In the genomic region with DNA sequence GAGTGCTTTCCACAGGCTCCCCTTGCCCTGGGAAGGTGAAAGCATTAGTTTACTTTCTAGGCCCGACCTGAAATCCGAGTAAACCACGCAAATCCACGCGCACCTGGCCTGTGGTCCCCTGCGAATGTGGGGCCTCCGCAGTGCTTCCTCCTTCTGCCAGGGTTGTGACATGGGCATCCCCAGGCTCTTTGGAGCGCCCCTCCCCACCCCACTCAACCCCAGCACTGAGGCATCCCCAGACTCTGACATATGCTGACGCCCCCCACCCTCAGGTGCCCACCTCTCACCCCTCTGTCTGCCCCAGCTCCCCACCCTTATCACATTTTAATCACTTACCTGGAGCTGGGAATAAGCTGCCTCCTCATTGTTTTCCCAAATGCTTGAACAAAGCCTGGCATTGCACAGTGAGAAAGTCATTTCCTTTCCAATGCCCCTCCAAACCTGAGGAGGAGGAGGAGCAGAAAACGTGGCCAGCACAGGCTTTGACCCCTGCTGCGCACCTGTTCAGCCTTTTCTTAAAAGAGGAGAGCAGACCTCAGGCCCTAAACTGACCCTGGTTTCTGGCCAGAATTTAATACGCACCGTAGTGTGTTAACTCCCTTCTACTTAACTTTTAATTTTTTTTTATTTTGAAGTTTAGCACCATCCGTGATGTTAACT, we compare ENCODE assay signal across 1 cellular context.
TF ChIP-seq lines count a peak whose summit lies in the region.

No MANE protein-coding gene starts in this region.

TF ChIP-seq in A549, 52 proteins besides CTCF, POLR2A, EP300 and RAD21 (continued from another document):
- TF ChIP-seq ZNF302 (CRISPR knock-in tag; IDR thresholded peaks at IDR 0.05) = no peak
- TF ChIP-seq ZC3H11A (IDR thresholded peaks at IDR 0.05) = no peak
